In genomic region chr2:62787381-62787780, GRCh38 we compare ENCODE assay signal across 9 cellular contexts.
DNase-seq lines count a peak whose midpoint lies in the region; ATAC-seq and TF ChIP-seq lines count a peak whose summit lies in the region.
"Had no signal": no experiment of that assay in that cellular context is flagged by ENCODE, and none has a peak within 500 bp of the region (broad histone marks: within the 10 kb centered on the region; RNA-seq: fewer than 3 reads in every experiment).

No MANE protein-coding gene starts in this region.

- H3K9me3 Mint-ChIP-seq in activated CD8-positive, alpha-beta T cell treated with anti-CD3 and anti-CD28 coated beads for 36 hours = peaks cover 5% of the 10 kb centered on the region
- H3K9me3 Mint-ChIP-seq: stimulated activated naive CD8-positive, alpha-beta T cell treated with anti-CD3 and anti-CD28 coated beads, Interleukin-15, Interleukin-2, amounts not matched to agents 100 ng/mL and 50 ng/mL, for 24 hours had no signal

- intact Hi-C loops in activated CD8-positive, alpha-beta T cell treated with anti-CD3 and anti-CD28 coated beads for 36 hours (cut with micrococcal nuclease) = no loop called here
- intact Hi-C loops in lower leg skin (cut with DNase I; ENCODE audit: low total_unique reads) = no loop called here

- DNase-seq in COR-L47 (lab: John Stamatoyannopoulos, UW) (peak; percentile 41), NCI-H146 treated with DMSO at 0.1 percent for 48 hours (lab: John Stamatoyannopoulos, UW; ENCODE audit: unreplicated experiment) (peak; percentile 35), iPS-NIHi11 (ENCODE audit: low spot score) (peak; percentile 29), lower leg skin (ENCODE audit: low spot score in 2 of 2) (no peak)
- DNase-seq in activated CD8-positive, alpha-beta T cell treated with anti-CD3 and anti-CD28 coated beads for 36 hours = no peak

- CTCF ChIA-PET in activated CD8-positive, alpha-beta T cell treated with anti-CD3 and anti-CD28 coated beads for 36 hours (lab: Charles Lee) = interaction anchor here (0.6 to 4.0 kb wide), 9 partner anchors 10 to 700 kb away, joined by 3 to 22 read pairs (median 5); no protein-coding TSS in a partner anchor

- peaks cover 20% of the 10 kb centered on the region for H3K4me1 Mint-ChIP-seq in activated CD8-positive, alpha-beta T cell treated with anti-CD3 and anti-CD28 coated beads for 36 hours (ENCODE audit: low read depth)

- TF ChIP-seq CTCF in activated CD8-positive, alpha-beta T cell treated with anti-CD3 and anti-CD28 coated beads for 36 hours (IDR thresholded peaks at IDR 0.05) = no peak
- TF ChIP-seq CTCF in lower leg skin (IDR thresholded peaks at IDR 0.05) = no peak

- no peak overlapping the region for H3K4me3 Mint-ChIP-seq in activated CD8-positive, alpha-beta T cell treated with anti-CD3 and anti-CD28 coated beads for 36 hours
- H3K4me3 Mint-ChIP-seq: stimulated activated naive CD8-positive, alpha-beta T cell treated with anti-CD3 and anti-CD28 coated beads, Interleukin-15, Interleukin-2, amounts not matched to agents 100 ng/mL and 50 ng/mL, for 24 hours had no signal

- H3K27me3 Mint-ChIP-seq in activated CD8-positive, alpha-beta T cell treated with anti-CD3 and anti-CD28 coated beads for 36 hours = no peaks in the 10 kb centered on the region
- H3K27me3 Mint-ChIP-seq: stimulated activated naive CD8-positive, alpha-beta T cell treated with anti-CD3 and anti-CD28 coated beads, Interleukin-15, Interleukin-2, amounts not matched to agents 100 ng/mL and 50 ng/mL, for 24 hours had no signal

- no peak for TF ChIP-seq POLR2A in lower leg skin (IDR thresholded peaks at IDR 0.05)

- POLR2A ChIA-PET in activated CD8-positive, alpha-beta T cell treated with anti-CD3 and anti-CD28 coated beads for 36 hours (lab: Charles Lee) = no interaction called here

- no peak overlapping the region for H3K27ac Mint-ChIP-seq in activated CD8-positive, alpha-beta T cell treated with anti-CD3 and anti-CD28 coated beads for 36 hours
- H3K27ac Mint-ChIP-seq: stimulated activated naive CD8-positive, alpha-beta T cell treated with anti-CD3 and anti-CD28 coated beads, Interleukin-15, Interleukin-2, amounts not matched to agents 100 ng/mL and 50 ng/mL, for 24 hours had no signal

- H3K4me3 ChIP-seq in lower leg skin (ENCODE audit: low read depth, poor library complexity, severe bottlenecking) = no peak overlapping the region

- peak; percentile 63 for ATAC-seq in GM19351 (IDR thresholded peaks at IDR 0.05; ENCODE audit: unreplicated experiment)
- peak; percentile 58 for ATAC-seq in activated CD8-positive, alpha-beta T cell treated with anti-CD3 and anti-CD28 coated beads for 36 hours
- no peak for ATAC-seq in GM19023 (IDR thresholded peaks at IDR 0.05; ENCODE audit: unreplicated experiment)
- no peak for ATAC-seq in GM21367 (IDR thresholded peaks at IDR 0.05; ENCODE audit: unreplicated experiment)

- peaks cover 4% of the 10 kb centered on the region for H3K36me3 Mint-ChIP-seq in activated CD8-positive, alpha-beta T cell treated with anti-CD3 and anti-CD28 coated beads for 36 hours (ENCODE audit: low read depth)

- WGBS in lower leg skin, 2 donors = 17 to 26% methylated on average over 2 of the region's 2 CpGs

Comparison
In these comparisons a context has a peak if more than half of its experiments do, and no peak if none do; other contexts are left out.
1. DNase-seq: peak in COR-L47 (single experiment), NCI-H146 treated with DMSO at 0.1 percent for 48 hours (single experiment) and iPS-NIHi11 (single experiment); none in activated CD8-positive, alpha-beta T cell treated with anti-CD3 and anti-CD28 coated beads for 36 hours (single experiment) and lower leg skin (0 of 2).
2. ATAC-seq: peak in GM19351 (single experiment) and activated CD8-positive, alpha-beta T cell treated with anti-CD3 and anti-CD28 coated beads for 36 hours (single experiment); none in GM19023 (single experiment) and GM21367 (single experiment).